Comparison of ENCODE assay signal across 3 cellular contexts in genomic region chr4:129783596-129783995, GRCh38.
"Had no signal": no experiment of that assay in that cellular context is flagged by ENCODE, and none has a peak within 500 bp of the region (broad histone marks: within the 10 kb centered on the region; RNA-seq: fewer than 3 reads in every experiment).

No MANE protein-coding gene starts in this region.

- H3K4me3 ChIP-seq: GM12878 had no signal

- DNase-seq: GDM1, GF-D8 had no signal
